8 cellular contexts compared by ENCODE assay signal in genomic region chr12:120496353-120497340, GRCh38. TPM values are rescaled to one million over a fixed set of nuclear protein-coding genes. Genes with fewer than 3 reads are reported as not detected.
DNase-seq lines count a peak whose midpoint lies in the region; ATAC-seq and TF ChIP-seq lines count a peak whose summit lies in the region.

No MANE protein-coding gene starts in this region.

- H3K27ac Mint-ChIP-seq in activated CD4-positive, alpha-beta T cell treated with anti-CD3 and anti-CD28 coated beads, Interleukin-2, amount 10 ng/mL, durations not matched to agents 7 days and 5 days, result peak overlapping the region; percentile 67

- POLR2A ChIA-PET in activated CD4-positive, alpha-beta T cell treated with anti-CD3 and anti-CD28 coated beads, Interleukin-2, amount 10 ng/mL, durations not matched to agents 7 days and 5 days (lab: Charles Lee), result interaction anchor here (0.5 to 0.6 kb wide), 2 partner anchors 21 to 27 kb away, joined by 3 to 5 read pairs; no protein-coding TSS in a partner anchor

- peaks cover 34% of the 10 kb centered on the region for H3K36me3 Mint-ChIP-seq in activated CD4-positive, alpha-beta T cell treated with anti-CD3 and anti-CD28 coated beads, Interleukin-2, amount 10 ng/mL, durations not matched to agents 7 days and 5 days (ENCODE audit: low read depth)

- DNase-seq in DMS53 treated with DMSO at 0.1 percent for 48 hours (lab: John Stamatoyannopoulos, UW; ENCODE audit: unreplicated experiment) (peak; percentile 36), NCI-H128 (lab: John Stamatoyannopoulos, UW; ENCODE audit: unreplicated experiment) (peak; percentile 21), dermis blood vessel endothelial cell (peak; percentile 70), lower leg skin (ENCODE audit: low spot score in 2 of 2) (peak; percentile 46 to 92)
- peak; percentile 43 for DNase-seq in activated CD4-positive, alpha-beta T cell treated with anti-CD3 and anti-CD28 coated beads, Interleukin-2, amount 10 ng/mL, durations not matched to agents 7 days and 5 days
- peak; percentile 56 for DNase-seq in stimulated activated CD4-positive, alpha-beta T cell treated with anti-CD3 and anti-CD28 coated beads, Interleukin-4, amount 100 ng/mL, for 24 hours

- 0% methylated on average over 45 to 49 of the region's 49 CpGs for WGBS in lower leg skin, 2 donors

- H3K4me1 Mint-ChIP-seq in activated CD4-positive, alpha-beta T cell treated with anti-CD3 and anti-CD28 coated beads, Interleukin-2, amount 10 ng/mL, durations not matched to agents 7 days and 5 days, result peaks cover 42% of the 10 kb centered on the region

- TF ChIP-seq POLR2A in lower leg skin (IDR thresholded peaks at IDR 0.05), result no peak

- no peaks in the 10 kb centered on the region for H3K9me3 Mint-ChIP-seq in activated CD4-positive, alpha-beta T cell treated with anti-CD3 and anti-CD28 coated beads, Interleukin-2, amount 10 ng/mL, durations not matched to agents 7 days and 5 days

- no peaks in the 10 kb centered on the region for H3K27me3 Mint-ChIP-seq in activated CD4-positive, alpha-beta T cell treated with anti-CD3 and anti-CD28 coated beads, Interleukin-2, amount 10 ng/mL, durations not matched to agents 7 days and 5 days

- peak overlapping the region; percentile 74 for H3K4me3 ChIP-seq in lower leg skin (ENCODE audit: low read depth, poor library complexity, severe bottlenecking)

- intact Hi-C loops in lower leg skin (cut with DNase I; ENCODE audit: low total_unique reads), result no loop called here

- CTCF ChIA-PET in activated CD4-positive, alpha-beta T cell treated with anti-CD3 and anti-CD28 coated beads, Interleukin-2, amount 10 ng/mL, durations not matched to agents 7 days and 5 days (lab: Charles Lee), result interaction anchor here (0.7 to 2.1 kb wide), 9 partner anchors 8 to 198 kb away, joined by 3 to 7 read pairs (median 4); partner anchors contain the start of gene SRSF9

- no peak for TF ChIP-seq CTCF in lower leg skin (IDR thresholded peaks at IDR 0.05)

- H3K4me3 Mint-ChIP-seq in activated CD4-positive, alpha-beta T cell treated with anti-CD3 and anti-CD28 coated beads, Interleukin-2, amount 10 ng/mL, durations not matched to agents 7 days and 5 days, result peak overlapping the region; percentile 85

- peak; percentile 1 for ATAC-seq in GM21825 (IDR thresholded peaks at IDR 0.05; ENCODE audit: unreplicated experiment)
- no peak for ATAC-seq in HG03565 (IDR thresholded peaks at IDR 0.05; ENCODE audit: unreplicated experiment)

RNA-seq across cellular contexts. Expression of gene DYNLL1, which starts 0.7 kb away (rescaled TPM):
- 100 to 1,000 TPM; 257 to 297 TPM for total RNA-seq in activated CD4-positive, alpha-beta T cell treated with anti-CD3 and anti-CD28 coated beads, Interleukin-2, amount 10 ng/mL, durations not matched to agents 7 days and 5 days
- 265 and 287 TPM in 2 replicates for total RNA-seq in dermis blood vessel endothelial cell
- 100 to 1,000 TPM; 310 to 529 (median 388) TPM for total RNA-seq in lower leg skin

RNA-seq across cellular contexts. Expression of gene SRSF9, which starts 27.1 kb away (rescaled TPM):
- 100 to 1,000 TPM; 145 to 159 TPM for total RNA-seq in activated CD4-positive, alpha-beta T cell treated with anti-CD3 and anti-CD28 coated beads, Interleukin-2, amount 10 ng/mL, durations not matched to agents 7 days and 5 days
- total RNA-seq in dermis blood vessel endothelial cell (205 and 208 TPM in 2 replicates), lower leg skin (10 to 100 TPM; 55.4 to 97.2 (median 81.2) TPM)

RNA-seq across cellular contexts. Expression of gene COQ5, which starts 32.3 kb away (rescaled TPM):
- total RNA-seq in activated CD4-positive, alpha-beta T cell treated with anti-CD3 and anti-CD28 coated beads, Interleukin-2, amount 10 ng/mL, durations not matched to agents 7 days and 5 days, result 10 to 100 TPM; 25.5 to 27.9 TPM
- total RNA-seq in dermis blood vessel endothelial cell (30.3 and 34.9 TPM in 2 replicates), lower leg skin (10 to 100 TPM; 16.5 to 19.2 (median 18.3) TPM)

RNA-seq across cellular contexts. Expression of gene RNF10, which starts 37.5 kb away (rescaled TPM):
- 100 to 1,000 TPM; 191 to 219 TPM for total RNA-seq in activated CD4-positive, alpha-beta T cell treated with anti-CD3 and anti-CD28 coated beads, Interleukin-2, amount 10 ng/mL, durations not matched to agents 7 days and 5 days
- total RNA-seq in dermis blood vessel endothelial cell, result 118 and 308 TPM in 2 replicates
- 100 to 1,000 TPM in 3 of 4 donors, 10 to 100 TPM in 1; 99.9 to 162 (median 118) TPM for total RNA-seq in lower leg skin

RNA-seq across cellular contexts. Expression of gene GATC, which starts 50.4 kb away (rescaled TPM):
- total RNA-seq in activated CD4-positive, alpha-beta T cell treated with anti-CD3 and anti-CD28 coated beads, Interleukin-2, amount 10 ng/mL, durations not matched to agents 7 days and 5 days, result 10 to 100 TPM; 27.3 to 32.3 TPM
- total RNA-seq in dermis blood vessel endothelial cell (26.2 and 26.9 TPM in 2 replicates), lower leg skin (10 to 100 TPM; 19.3 to 24.1 (median 20.1) TPM)
